In genomic region chr2:42430188-42430587, GRCh38 we compare ENCODE assay signal across 1 cellular context.
TF ChIP-seq lines count a peak whose summit lies in the region.

No MANE protein-coding gene starts in this region.

TF ChIP-seq in HEK293, 187 proteins besides CTCF, POLR2A, EP300 and RAD21 (continued from another document):
- TF ChIP-seq TRIM28 (IDR thresholded peaks at IDR 0.05; ENCODE audit: borderline replicate concordance, low read length), result no peak
- TF ChIP-seq ZNF114 (tag by site-specific recombination; IDR thresholded peaks at IDR 0.05), result no peak
- no peak for TF ChIP-seq ZNF148 (tag by site-specific recombination; IDR thresholded peaks at IDR 0.05; ENCODE audit: borderline replicate concordance)
- TF ChIP-seq PRDM4 (tag by site-specific recombination; IDR thresholded peaks at IDR 0.05), result no peak
- TF ChIP-seq ZIC2 (tag by site-specific recombination; IDR thresholded peaks at IDR 0.05), result no peak
- TF ChIP-seq GFI1B (tag by site-specific recombination; IDR thresholded peaks at IDR 0.05), result no peak
- TF ChIP-seq ZNF175 (tag by site-specific recombination; IDR thresholded peaks at IDR 0.05), result no peak
- no peak for TF ChIP-seq KLF10 (tag by site-specific recombination; IDR thresholded peaks at IDR 0.05)
- peak; percentile 52 for TF ChIP-seq ZNF529 (tag by site-specific recombination; IDR thresholded peaks at IDR 0.05; ENCODE audit: insufficient replicate concordance)
- TF ChIP-seq ZNF202 (tag by site-specific recombination; IDR thresholded peaks at IDR 0.05; ENCODE audit: borderline replicate concordance), result peak; percentile 60; the same call in 1 of the 2 replicates
- 0 out of 2 replicates have a peak, but pooled peaks have one; percentile 45 for TF ChIP-seq ZNF138 (tag by site-specific recombination; IDR thresholded peaks at IDR 0.05; ENCODE audit: borderline replicate concordance)
- TF ChIP-seq ZNF624 (tag by site-specific recombination; IDR thresholded peaks at IDR 0.05), result no peak
- peak; percentile 33; the same call in 1 of the 2 replicates for TF ChIP-seq ZNF121 (tag by site-specific recombination; IDR thresholded peaks at IDR 0.05)
- TF ChIP-seq ATF2 (tag by site-specific recombination; IDR thresholded peaks at IDR 0.05; ENCODE audit: low read depth), result no peak
- TF ChIP-seq ZBTB6 (tag by site-specific recombination; IDR thresholded peaks at IDR 0.05), result no peak
- TF ChIP-seq TSHZ1 (tag by site-specific recombination; IDR thresholded peaks at IDR 0.05; ENCODE audit: borderline replicate concordance), result no peak
- TF ChIP-seq ZFP3 (tag by site-specific recombination; IDR thresholded peaks at IDR 0.05; ENCODE audit: low read depth), result no peak
- 0 out of 2 replicates have a peak, but pooled peaks have one; percentile 69 for TF ChIP-seq ZNF19 (tag by site-specific recombination; IDR thresholded peaks at IDR 0.05; ENCODE audit: low read depth)
- no peak for TF ChIP-seq SP7 (tag by site-specific recombination; IDR thresholded peaks at IDR 0.05)
- TF ChIP-seq YY2 (tag by site-specific recombination; IDR thresholded peaks at IDR 0.05), result no peak
- TF ChIP-seq BCL11B (tag by site-specific recombination; IDR thresholded peaks at IDR 0.05; ENCODE audit: low read depth), result no peak
- TF ChIP-seq ZNF785 (tag by site-specific recombination; IDR thresholded peaks at IDR 0.05), result no peak
- TF ChIP-seq ZNF629 (tag by site-specific recombination; IDR thresholded peaks at IDR 0.05), result peak; percentile 42; the same call in 1 of the 2 replicates
- TF ChIP-seq ZNF394 (tag by site-specific recombination; IDR thresholded peaks at IDR 0.05; ENCODE audit: borderline replicate concordance), result peak; percentile 92
- TF ChIP-seq ZNF362 (tag by site-specific recombination; IDR thresholded peaks at IDR 0.05), result no peak
- peak; percentile 77 for TF ChIP-seq ZNF433 (tag by site-specific recombination; IDR thresholded peaks at IDR 0.05; ENCODE audit: low read depth)
- TF ChIP-seq SETDB1 (IDR thresholded peaks at IDR 0.05; ENCODE audit: insufficient read length, low read length), result no peak
- no peak for TF ChIP-seq ZNF670 (tag by site-specific recombination; IDR thresholded peaks at IDR 0.05; ENCODE audit: low read depth)
- no peak for TF ChIP-seq ZNF76 (tag by site-specific recombination; IDR thresholded peaks at IDR 0.05; ENCODE audit: borderline replicate concordance, low read depth)
- no peak for TF ChIP-seq ZNF214 (tag by site-specific recombination; IDR thresholded peaks at IDR 0.05; ENCODE audit: borderline replicate concordance)
- 0 out of 2 replicates have a peak, but pooled peaks have one; percentile 53 for TF ChIP-seq ZNF530 (tag by site-specific recombination; IDR thresholded peaks at IDR 0.05; ENCODE audit: low read depth)
- no peak for TF ChIP-seq ZNF335 (tag by site-specific recombination; conservative IDR thresholded peaks at IDR 0.05)
- TF ChIP-seq ZBTB11 (tag by site-specific recombination; conservative IDR thresholded peaks at IDR 0.05; ENCODE audit: low read depth), result peak; percentile 75
- no peak for TF ChIP-seq ZBTB7A (tag by site-specific recombination; IDR thresholded peaks at IDR 0.05; ENCODE audit: low read depth)
- TF ChIP-seq MYNN (tag by site-specific recombination; IDR thresholded peaks at IDR 0.05; ENCODE audit: borderline replicate concordance), result no peak
- no peak for TF ChIP-seq ZNF701 (tag by site-specific recombination; IDR thresholded peaks at IDR 0.05)
- 0 out of 2 replicates have a peak, but pooled peaks have one; percentile 56 for TF ChIP-seq ZXDB (tag by site-specific recombination; IDR thresholded peaks at IDR 0.05)
- no peak for TF ChIP-seq ZNF23 (tag by site-specific recombination; IDR thresholded peaks at IDR 0.05; ENCODE audit: borderline replicate concordance)
- TF ChIP-seq ZNF416 (tag by site-specific recombination; IDR thresholded peaks at IDR 0.05), result no peak
- peak; percentile 78; the same call in 1 of the 2 replicates for TF ChIP-seq ZNF140 (tag by site-specific recombination; IDR thresholded peaks at IDR 0.05)
- TF ChIP-seq ZNF341 (tag by site-specific recombination; IDR thresholded peaks at IDR 0.05; ENCODE audit: low read depth), result 0 out of 2 replicates have a peak, but pooled peaks have one; percentile 29
- TF ChIP-seq ZBTB21 (tag by site-specific recombination; IDR thresholded peaks at IDR 0.05), result 0 out of 2 replicates have a peak, but pooled peaks have one; percentile 51
- TF ChIP-seq ZNF623 (tag by site-specific recombination; IDR thresholded peaks at IDR 0.05), result peak; percentile 71
TF ChIP-seq in HEK293: peak in this region for 30.
